ENCODE assay signal across 32 cellular contexts in genomic region chr10:28996345-28996744, GRCh38.
"Had no signal": no experiment of that assay in that cellular context is flagged by ENCODE, and none has a peak within 500 bp of the region (broad histone marks: within the 10 kb centered on the region; RNA-seq: fewer than 3 reads in every experiment).

No MANE protein-coding gene starts in this region.

- DNase-seq: Karpas-422, Kasumi-1, KBM-7, MG63, MM.1S, MV-4-11, NCI-H1048, NCI-H1092, NCI-H1092 treated with DMSO at 0.1 percent for 48 hours, NCI-H1105, NCI-H1105 treated with DMSO at 0.1 percent for 48 hours, NCI-H1417, NCI-H1417 treated with DMSO at 0.1 percent for 48 hours, NCI-H1436, NCI-H1436 treated with DMSO at 0.1 percent for 48 hours, NCI-H146, NCI-H1694, NCI-H1694 treated with DMSO at 0.1 percent for 48 hours, NCI-H187, NCI-H187 treated with DMSO at 0.1 percent for 48 hours, NCI-H1930, NCI-H2029, NCI-H2029 treated with DMSO at 0.1 percent for 48 hours, NCI-H2081, NCI-H2081 treated with DMSO at 0.1 percent for 48 hours, NCI-H2107, NCI-H2171, NCI-H2171 treated with DMSO at 0.1 percent for 48 hours, NCI-H2227 treated with DMSO at 0.1 percent for 48 hours, NCI-H226, NCI-H446 treated with DMSO at 0.1 percent for 48 hours, NCI-H510A had no signal

- H3K9me3 ChIP-seq: MG63 had no signal
